ENCODE assay signal across 14 cellular contexts in the genomic region with DNA sequence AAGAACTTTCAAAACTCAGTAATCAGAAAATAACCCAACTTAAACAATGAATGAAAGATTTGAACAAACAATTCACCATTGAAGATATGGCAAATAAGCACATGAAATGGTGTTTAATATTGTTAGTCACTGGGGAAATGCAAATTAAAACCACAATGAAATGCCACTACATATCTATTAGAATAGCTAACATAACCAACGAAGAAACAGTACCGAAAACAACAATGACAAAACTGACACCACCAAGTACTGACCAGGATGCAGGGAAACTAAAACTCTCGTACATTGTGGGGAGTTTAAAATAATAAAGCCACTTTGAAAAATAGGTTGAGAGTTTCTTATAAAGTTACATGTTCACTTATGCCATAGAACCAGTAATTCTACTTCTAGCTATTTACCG.
DNase-seq lines count a peak whose midpoint lies in the region; ATAC-seq and TF ChIP-seq lines count a peak whose summit lies in the region.
"Had no signal": no experiment of that assay in that cellular context is flagged by ENCODE, and none has a peak within 500 bp of the region (broad histone marks: within the 10 kb centered on the region; RNA-seq: fewer than 3 reads in every experiment).

No MANE protein-coding gene starts in this region.

- no peaks in the 10 kb centered on the region for H4K20me1 ChIP-seq in SU-DHL-6 (ENCODE audit: low read depth, low read length)

- no peaks in the 10 kb centered on the region for H3K9me2 ChIP-seq in SU-DHL-6 (replicated peaks; ENCODE audit: insufficient read depth, low read length)

- no peak for DNase-seq in tibial artery
- no peak for DNase-seq in germinal center (ENCODE audit: low spot score)
- DNase-seq in AG20443 (ENCODE audit: low spot score) = no peak
- DNase-seq: activated naive CD4-positive, alpha-beta T cell treated with anti-CD3 and anti-CD28 coated beads, Interleukin-2, amount 10 ng/mL, durations not matched to agents 7 days and 5 days; CD4-positive, CD25-positive, alpha-beta regulatory T cell; heart left ventricle; left ventricle myocardium superior; NCI-H1105; NCI-H510A treated with DMSO at 0.1 percent for 48 hours; RPMI8226 had no signal

- no peaks in the 10 kb centered on the region for H3K79me2 ChIP-seq in SU-DHL-6 (ENCODE audit: insufficient read depth, low read length)

- peak overlapping the region; percentile 72 for H3K4me2 ChIP-seq in SU-DHL-6 (ENCODE audit: low read depth, low read length, poor library complexity, severe bottlenecking)

- H3K27ac ChIP-seq in SU-DHL-6 (ENCODE audit: low read depth, low read length) (peak overlapping the region; percentile 84), tibial artery (no peak overlapping the region)
- H3K27ac ChIP-seq: heart left ventricle had no signal

- peaks cover 36% of the 10 kb centered on the region for H3F3A ChIP-seq in SU-DHL-6 (ENCODE audit: insufficient read depth)

- H3K9me3 ChIP-seq in SU-DHL-6 (ENCODE audit: insufficient read depth, low read length) (no peaks in the 10 kb centered on the region), tibial artery (no peaks in the 10 kb centered on the region)
- H3K9me3 ChIP-seq: heart left ventricle had no signal

- no peaks in the 10 kb centered on the region; the same call in 1 of the 2 replicates for H3K36me3 ChIP-seq in SU-DHL-6 (ENCODE audit: low read length)
- H3K36me3 ChIP-seq in tibial artery = no peaks in the 10 kb centered on the region
- H3K36me3 ChIP-seq: heart left ventricle had no signal

- intact Hi-C loops in tibial artery (cut with DNase I; ENCODE audit: low total_unique reads) = no loop called here

- H3K27me3 ChIP-seq in SU-DHL-6 (ENCODE audit: low read length) (no peaks in the 10 kb centered on the region), tibial artery (no peaks in the 10 kb centered on the region)

- peak overlapping the region; percentile 36 for H2AFZ ChIP-seq in SU-DHL-6 (ENCODE audit: low read depth, low read length, severe bottlenecking)

- H3K9ac ChIP-seq in SU-DHL-6 (ENCODE audit: low read length) = peak overlapping the region; percentile 38

- H3K4me3 ChIP-seq in SU-DHL-6 (ENCODE audit: insufficient read depth, low read length, poor library complexity, severe bottlenecking) (peak overlapping the region; percentile 20), tibial artery (no peak overlapping the region)
- H3K4me3 ChIP-seq: heart left ventricle had no signal

- ATAC-seq in GM19043 (IDR thresholded peaks at IDR 0.05; ENCODE audit: low read depth, unreplicated experiment) (peak; percentile 84), GM21786 (IDR thresholded peaks at IDR 0.05; ENCODE audit: unreplicated experiment) (peak; percentile 88), HG03135 (IDR thresholded peaks at IDR 0.05; ENCODE audit: unreplicated experiment) (peak; percentile 89)
- ATAC-seq: heart left ventricle, left ventricle myocardium superior had no signal

- TF ChIP-seq CTCF in SU-DHL-6 (IDR thresholded peaks at IDR 0.05; ENCODE audit: insufficient read depth, low read length, poor library complexity, severe bottlenecking) = no peak
- TF ChIP-seq CTCF in tibial artery (IDR thresholded peaks at IDR 0.05) = no peak

- H3K4me1 ChIP-seq in tibial artery = no peaks in the 10 kb centered on the region
- H3K4me1 ChIP-seq: heart left ventricle had no signal
